In genomic region chr6:23175391-23175790, GRCh38 we compare ENCODE assay signal across 19 cellular contexts.
A peak's percentile ranks its signal among the peaks of the same experiment; 100 is the strongest.
DNase-seq lines count a peak whose midpoint lies in the region; ATAC-seq and TF ChIP-seq lines count a peak whose summit lies in the region.
"Had no signal": no experiment of that assay in that cellular context is flagged by ENCODE, and none has a peak within 500 bp of the region (broad histone marks: within the 10 kb centered on the region; RNA-seq: fewer than 3 reads in every experiment).

No MANE protein-coding gene starts in this region.

- CTCF ChIA-PET in MCF 10A (lab: Yijun Ruan, JAX), result interaction anchor here (0.5 kb wide), 1 partner anchor 238 kb away, joined by 4 read pairs; no protein-coding TSS in a partner anchor

- peaks cover 29% of the 10 kb centered on the region for H3K4me1 Mint-ChIP-seq in MCF 10A (ENCODE audit: insufficient read depth, unreplicated experiment)

- H3K4me1 ChIP-seq in breast epithelium (no peaks in the 10 kb centered on the region), vagina (no peaks in the 10 kb centered on the region), gastrocnemius medialis (no peaks in the 10 kb centered on the region)

- TF ChIP-seq POLR2A in breast epithelium (IDR thresholded peaks at IDR 0.05) (no peak), vagina (IDR thresholded peaks at IDR 0.05) (no peak), gastrocnemius medialis (IDR thresholded peaks at IDR 0.05) (no peak)

- H3K27me3 Mint-ChIP-seq in MCF 10A (ENCODE audit: insufficient read depth, unreplicated experiment), result no peaks in the 10 kb centered on the region

- H3K36me3 ChIP-seq in breast epithelium (no peaks in the 10 kb centered on the region), vagina (no peaks in the 10 kb centered on the region), gastrocnemius medialis (no peaks in the 10 kb centered on the region)

- H3K9me3 Mint-ChIP-seq in MCF 10A (ENCODE audit: unreplicated experiment), result peaks cover 13% of the 10 kb centered on the region

- no peak overlapping the region for H3K4me3 ChIP-seq in breast epithelium
- no peak overlapping the region for H3K4me3 ChIP-seq in vagina
- H3K4me3 ChIP-seq in gastrocnemius medialis, result no peak overlapping the region

- POLR2A ChIA-PET in MCF 10A (lab: Yijun Ruan, JAX), result no interaction called here

- in situ Hi-C loops in gastrocnemius medialis (cut with MboI; ENCODE audit: low sequenced_read_pairs in 4 of 4), result no loop called here

- peak overlapping the region; percentile 89 for H3K27ac Mint-ChIP-seq in MCF 10A (ENCODE audit: low read depth, unreplicated experiment)

- no peaks in the 10 kb centered on the region for H3K9me3 ChIP-seq in breast epithelium
- H3K9me3 ChIP-seq in vagina, result no peaks in the 10 kb centered on the region
- H3K9me3 ChIP-seq in gastrocnemius medialis, result no peaks in the 10 kb centered on the region

- no peaks in the 10 kb centered on the region for H3K36me3 Mint-ChIP-seq in MCF 10A (ENCODE audit: insufficient read depth, unreplicated experiment)

- TF ChIP-seq CTCF in MCF 10A (IDR thresholded peaks at IDR 0.05; ENCODE audit: unreplicated experiment), result no peak
- no peak for TF ChIP-seq CTCF in breast epithelium (IDR thresholded peaks at IDR 0.05)
- TF ChIP-seq CTCF in vagina (IDR thresholded peaks at IDR 0.05), result no peak
- no peak for TF ChIP-seq CTCF in gastrocnemius medialis (IDR thresholded peaks at IDR 0.05 in 4 of 5, conservative IDR thresholded peaks at IDR 0.05 in 1 of 5)

- H3K27ac ChIP-seq in breast epithelium, result no peak overlapping the region
- peak overlapping the region; percentile 37 for H3K27ac ChIP-seq in vagina
- no peak overlapping the region for H3K27ac ChIP-seq in gastrocnemius medialis

- intact Hi-C loops in MCF 10A (cut with micrococcal nuclease), result loop anchor here (10.0 kb wide), 1 partner anchor 1581 kb away; the partner anchor contains the start of gene SOX4
- intact Hi-C loops in breast epithelium (cut with DNase I; ENCODE audit: low total_unique reads), result no loop called here
- intact Hi-C loops in vagina (cut with DNase I), result no loop called here
- intact Hi-C loops in gastrocnemius medialis (cut with DNase I; ENCODE audit: low total_unique reads), result no loop called here

- BruUV-seq in MCF 10A (replicated peaks; lab: Mats Ljungman, UMichigan), result no TSS peak

- H3K27me3 ChIP-seq in breast epithelium (no peaks in the 10 kb centered on the region), vagina (no peaks in the 10 kb centered on the region), gastrocnemius medialis (no peaks in the 10 kb centered on the region)

- H3K4me3 Mint-ChIP-seq in MCF 10A (ENCODE audit: unreplicated experiment), result peak overlapping the region; percentile 55

- ATAC-seq in esophagus mucosa (no peak), gastrocnemius medialis (no peak)
- ATAC-seq: left cardiac atrium, right cardiac atrium had no signal

- DNase-seq in MCF 10A (ENCODE audit: unreplicated experiment) (peak; percentile 53), breast epithelium (ENCODE audit: low spot score in 2 of 2) (no peak), amniotic epithelial cell (ENCODE audit: low read depth) (peak; percentile 64), fibroblast of the conjunctiva (ENCODE audit: low read depth) (peak; percentile 4), vagina (ENCODE audit: extremely low spot score in 2 of 2) (no peak), NCI-H446 (lab: John Stamatoyannopoulos, UW) (no peak), gastrocnemius medialis (no peak)
- DNase-seq: activated CD4-positive, CD25-positive, alpha-beta regulatory T cell treated with anti-CD3 and anti-CD28 coated beads, Interleukin-2, amount 50 U/mL, for 72 hours; activated CD8-positive, alpha-beta memory T cell treated with anti-CD3 and anti-CD28 coated beads, Interleukin-2, amount 50 U/mL, for 4 hours; activated naive CD4-positive, alpha-beta T cell treated with Interleukin-2 at 50 U/mL for 16 hours; GF-D8; left cardiac atrium; midbrain; NCI-H1930; NCI-H510A; right cardiac atrium; stimulated activated CD4-positive, alpha-beta T cell treated with anti-CD3 and anti-CD28 coated beads, Interleukin-2, amount 100 ng/mL, for 24 hours; T-helper 9 cell had no signal

Comparison
In these comparisons a context has a peak if more than half of its experiments do, and no peak if none do; other contexts are left out.
1. DNase-seq: peak in MCF 10A (single experiment), amniotic epithelial cell (single experiment) and fibroblast of the conjunctiva (single experiment); none in breast epithelium (0 of 2), vagina (0 of 2), NCI-H446 (0 of 2) and gastrocnemius medialis (0 of 2).